ENCODE assay signal across 16 cellular contexts in the genomic region with DNA sequence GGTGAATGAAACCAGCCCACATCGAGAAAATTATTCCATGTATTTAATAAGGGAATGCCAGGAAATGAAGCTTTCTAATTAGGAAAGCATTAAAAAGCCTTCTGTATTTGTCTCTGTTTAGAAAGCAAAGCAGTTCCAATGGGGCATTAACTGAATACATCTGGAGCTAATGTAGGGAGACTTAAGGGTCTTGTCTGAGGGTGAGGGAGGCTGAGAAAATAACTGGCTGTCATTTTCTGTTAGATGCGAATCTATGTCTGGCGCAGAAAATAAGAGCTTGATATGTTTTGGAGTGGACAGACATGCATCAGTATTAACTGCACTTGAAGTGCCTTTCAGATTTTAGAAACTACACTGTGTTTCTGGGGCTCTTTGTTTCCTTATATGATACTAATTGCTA.
DNase-seq lines count a peak whose midpoint lies in the region; ATAC-seq and TF ChIP-seq lines count a peak whose summit lies in the region.
"Had no signal": no experiment of that assay in that cellular context is flagged by ENCODE, and none has a peak within 500 bp of the region (broad histone marks: within the 10 kb centered on the region; RNA-seq: fewer than 3 reads in every experiment).

No MANE protein-coding gene starts in this region.

- H3K79me2 ChIP-seq in HCT116 (ENCODE audit: insufficient read depth, low read length) = no peaks in the 10 kb centered on the region

- H3K4me3 ChIP-seq in HCT116 (replicated peaks in 1 of 2; ENCODE audit: low read depth in 1 of 2, low read length in 2 of 2) (no peak overlapping the region), skin epidermis (no peak overlapping the region)

- no peaks in the 10 kb centered on the region for H4K20me1 ChIP-seq in HCT116 (ENCODE audit: insufficient read depth)

- BruUV-seq in HCT116 (replicated peaks; lab: Mats Ljungman, UMichigan) = no TSS peak

- H2AFZ ChIP-seq in HCT116 (ENCODE audit: low read depth, low read length, poor library complexity, severe bottlenecking) = no peak overlapping the region

- intact Hi-C loops in HCT116 (cut with micrococcal nuclease) = no loop called here

- H3K27ac Mint-ChIP-seq in immature natural killer cell = peak overlapping the region in 5 of 6 donors; percentile 24 to 65 (median 42)
- H3K27ac Mint-ChIP-seq: activated T-cell treated with anti-CD3 and anti-CD28 coated beads, Interleukin-2, amount 50 U/mL, for 24 hours had no signal

- no peak for DNase-seq in HCT116 (ENCODE audit: low read depth, low spot score)
- no peak for DNase-seq in immature natural killer cell
- no peak for DNase-seq in GM13976 (ENCODE audit: low spot score)
- no peak for DNase-seq in HUDEP-2 (lab: John Stamatoyannopoulos, UW; ENCODE audit: unreplicated experiment in 76 of 76)
- DNase-seq in amygdala (lab: John Stamatoyannopoulos, UW) = no peak
- DNase-seq: activated CD4-positive, alpha-beta T cell treated with anti-CD3 and anti-CD28 coated beads, Interleukin-2, amount 50 U/mL, for 48 hours; activated naive CD4-positive, alpha-beta T cell treated with anti-CD3 and anti-CD28 coated beads, Interleukin-2, amount 50 U/mL, for 16 hours; activated T-cell treated with anti-CD3 and anti-CD28 coated beads, Interleukin-2, amount 50 U/mL, for 24 hours; DMS 273 treated with DMSO at 0.1 percent for 48 hours; GOT3; NCI-H1092; NCI-H2081 treated with DMSO at 0.1 percent for 48 hours; SW 1271 had no signal

- H3K27me3 ChIP-seq in HCT116 (ENCODE audit: insufficient read depth, low read length) = no peaks in the 10 kb centered on the region

- TF ChIP-seq CTCF in HCT116 (IDR thresholded peaks at IDR 0.05 in 2 of 3, conservative IDR thresholded peaks at IDR 0.05 in 1 of 3; ENCODE audit: borderline replicate concordance in 1 of 3, insufficient read depth in 1 of 3, low read depth in 2 of 3, low read length in 2 of 3) (no peak), VCaP (conservative IDR thresholded peaks at IDR 0.05) (no peak), GM13976 (IDR thresholded peaks at IDR 0.05; ENCODE audit: borderline replicate concordance, control extremely low read depth, extremely low read depth, insufficient read depth, missing control alignments) (no peak)

- no peak overlapping the region for H3K4me3 Mint-ChIP-seq in immature natural killer cell
- H3K4me3 Mint-ChIP-seq: activated T-cell treated with anti-CD3 and anti-CD28 coated beads, Interleukin-2, amount 50 U/mL, for 24 hours had no signal

- peaks cover 26 to 35% of the 10 kb centered on the region in 2 experiments for H3K4me1 ChIP-seq in HCT116 (ENCODE audit: control insufficient read depth in 1 of 2, insufficient read depth in 2 of 2, low read length in 2 of 2)

- no peak for TF ChIP-seq POLR2A in HCT116 (IDR thresholded peaks at IDR 0.05; ENCODE audit: borderline replicate concordance, extremely low read depth, insufficient read depth, insufficient read length)

- no peak overlapping the region for H3K9ac ChIP-seq in HCT116 (ENCODE audit: low read length)

- no peak for TF ChIP-seq RAD21 in HCT116 (IDR thresholded peaks at IDR 0.05; ENCODE audit: low read depth)

- H3K9me3 Mint-ChIP-seq in immature natural killer cell = no peaks in the 10 kb centered on the region
- H3K9me3 Mint-ChIP-seq: activated T-cell treated with anti-CD3 and anti-CD28 coated beads, Interleukin-2, amount 50 U/mL, for 24 hours had no signal

- in situ Hi-C loops in GM13976 (cut with MboI; ENCODE audit: low sequenced_read_pairs, unreplicated experiment) = no loop called here

- H3K9me3 ChIP-seq in HCT116 (ENCODE audit: control insufficient read depth in 1 of 2, insufficient read depth in 1 of 2, low read depth in 1 of 2, low read length in 2 of 2) = no peaks in the 10 kb centered on the region

- H3K27me3 Mint-ChIP-seq in immature natural killer cell (ENCODE audit: low read depth in 3 of 3) = no peaks in the 10 kb centered on the region
- H3K27me3 Mint-ChIP-seq: activated T-cell treated with anti-CD3 and anti-CD28 coated beads, Interleukin-2, amount 50 U/mL, for 24 hours had no signal

- ATAC-seq in HCT116 (no peak), HG02840 (IDR thresholded peaks at IDR 0.05; ENCODE audit: low FRiP score, unreplicated experiment) (no peak)

- RAD21 ChIA-PET in HCT116 (lab: Charles Lee; ENCODE audit: low non-redundant PET in 1 of 2, low total read pairs in 2 of 2, uncharacterized antibody in 2 of 2, unreplicated experiment in 2 of 2) = no interaction called here

- CTCF ChIA-PET in HCT116 (lab: Charles Lee) = no interaction called here

- POLR2A ChIA-PET in HCT116 (lab: Charles Lee) = no interaction called here

- no peak overlapping the region for H3K27ac ChIP-seq in HCT116 (ENCODE audit: low read depth, low read length)
- peak overlapping the region; percentile 13 for H3K27ac ChIP-seq in VCaP
- H3K27ac ChIP-seq in skin epidermis = peak overlapping the region in 11 of 21 experiments; percentile 17 to 79 (median 58)

- no peaks in the 10 kb centered on the region for H3K9me2 ChIP-seq in HCT116 (ENCODE audit: insufficient read depth)

- H3K36me3 ChIP-seq in HCT116 (ENCODE audit: control insufficient read depth in 1 of 2, insufficient read depth in 2 of 2, low read length in 2 of 2) = no peaks in the 10 kb centered on the region

- H3K36me3 Mint-ChIP-seq in immature natural killer cell = peaks cover under 1 to 36% (median 10%) of the 10 kb centered on the region in 3 donors

- peak overlapping the region; percentile 67; the same call in 1 of the 2 replicates for H3K4me2 ChIP-seq in HCT116 (ENCODE audit: low read length)

- peaks cover 24 to 37% of the 10 kb centered on the region in 2 donors for H3K4me1 Mint-ChIP-seq in immature natural killer cell

TF ChIP-seq in HCT116, 20 proteins besides CTCF, POLR2A, EP300 and RAD21:
- TF ChIP-seq YY1 (IDR thresholded peaks at IDR 0.05; ENCODE audit: extremely low read depth, insufficient replicate concordance, low read depth, low read length) = no peak
- no peak for TF ChIP-seq CEBPB (IDR thresholded peaks at IDR 0.05; ENCODE audit: low read depth)
